8 cellular contexts compared by ENCODE assay signal in genomic region chr22:38868886-38869381, GRCh38. TPM values are rescaled to one million over a fixed set of nuclear protein-coding genes. Genes with fewer than 3 reads are reported as not detected.
DNase-seq lines count a peak whose midpoint lies in the region; ATAC-seq and TF ChIP-seq lines count a peak whose summit lies in the region.

No MANE protein-coding gene starts in this region.

- H3K23ac ChIP-seq in trophoblast cell (ENCODE audit: low read length) = no peak overlapping the region

- H3K4me2 ChIP-seq in trophoblast cell (ENCODE audit: low read length) = no peak overlapping the region

- H2AFZ ChIP-seq in trophoblast cell (ENCODE audit: insufficient read depth, low read length, poor library complexity) = no peak overlapping the region

- H3K36me3 ChIP-seq in SJSA1 = peaks cover 36% of the 10 kb centered on the region
- peaks cover 4 to 11% of the 10 kb centered on the region in 2 experiments for H3K36me3 ChIP-seq in trophoblast cell (ENCODE audit: control insufficient read depth in 1 of 2, insufficient read depth in 2 of 2, low read length in 2 of 2)
- H3K36me3 ChIP-seq in upper lobe of left lung = peaks cover 5 to 45% (median 22%) of the 10 kb centered on the region in 4 donors

- no peak overlapping the region for H4K12ac ChIP-seq in trophoblast cell (ENCODE audit: low read depth, low read length)

- no peak for TF ChIP-seq POLR2A in upper lobe of left lung (IDR thresholded peaks at IDR 0.05)

- H4K8ac ChIP-seq in trophoblast cell (ENCODE audit: low read depth, low read length) = no peak overlapping the region

- no peak overlapping the region for H3K9ac ChIP-seq in trophoblast cell (ENCODE audit: low read length)

- H3K27ac ChIP-seq in SJSA1 = no peak overlapping the region
- no peak overlapping the region for H3K27ac ChIP-seq in trophoblast cell (ENCODE audit: low read depth, low read length)
- H3K27ac ChIP-seq in upper lobe of left lung = no peak overlapping the region

- peaks cover 8% of the 10 kb centered on the region for H3K79me1 ChIP-seq in trophoblast cell (ENCODE audit: low read length)

- WGBS in trophoblast cell (ENCODE audit: extremely low coverage, insufficient coverage, insufficient read length) = no CpG with 5 or more reads among the region's 8 CpGs
- WGBS in upper lobe of left lung, 2 donors = 11 to 19% methylated on average over 5 to 6 of the region's 8 CpGs

- H3K4me1 ChIP-seq in SJSA1 (replicated peaks) (peaks cover 16% of the 10 kb centered on the region), trophoblast cell (ENCODE audit: control insufficient read depth in 1 of 2, insufficient read depth in 2 of 2, low read length in 2 of 2) (peaks cover 0 to 1% of the 10 kb centered on the region in 2 experiments), upper lobe of left lung (peaks cover 49 to 59% (median 56%) of the 10 kb centered on the region in 4 donors)

- H3K4me3 ChIP-seq in SJSA1 (no peak overlapping the region), trophoblast cell (ENCODE audit: low read depth, low read length) (no peak overlapping the region), upper lobe of left lung (no peak overlapping the region)

- H2BK5ac ChIP-seq in trophoblast cell (ENCODE audit: low read depth, low read length, poor library complexity) = no peak overlapping the region

- H3K27me3 ChIP-seq in SJSA1 (replicated peaks) = no peaks in the 10 kb centered on the region; the same call in 1 of the 2 replicates
- no peaks in the 10 kb centered on the region for H3K27me3 ChIP-seq in trophoblast cell (ENCODE audit: insufficient read depth, low read length)
- no peaks in the 10 kb centered on the region for H3K27me3 ChIP-seq in upper lobe of left lung

- DNase-seq in COLO829 (ENCODE audit: low spot score) (peak; percentile 81), HT1080 (ENCODE audit: low read depth) (peak; percentile 54), SJSA1 (ENCODE audit: low read depth in 1 of 2, low spot score in 2 of 2) (peak; percentile 51 to 81), glomerular endothelial cell (ENCODE audit: extremely low read depth, low read depth, low spot score) (peak; percentile 25), trophoblast cell (peak; percentile 56 to 84), upper lobe of left lung (peak; percentile 79)
- peak; percentile 85 for DNase-seq in activated naive CD4-positive, alpha-beta T cell treated with Interleukin-2 at 50 U/mL for 16 hours

- H3K9me3 ChIP-seq in SJSA1 (replicated peaks) = no peaks in the 10 kb centered on the region
- no peaks in the 10 kb centered on the region for H3K9me3 ChIP-seq in trophoblast cell (ENCODE audit: insufficient read depth, low read depth, low read length)
- no peaks in the 10 kb centered on the region for H3K9me3 ChIP-seq in upper lobe of left lung

- no peak overlapping the region for H3K4ac ChIP-seq in trophoblast cell (ENCODE audit: low read depth, low read length)

- ATAC-seq in upper lobe of left lung (ENCODE audit: low FRiP score in 2 of 2) (peak; percentile 42 to 61), GM19467 (IDR thresholded peaks at IDR 0.05; ENCODE audit: unreplicated experiment) (no peak)

- no peak for TF ChIP-seq EP300 in upper lobe of left lung (IDR thresholded peaks at IDR 0.05)

- H3K18ac ChIP-seq in trophoblast cell (ENCODE audit: low read length) = no peak overlapping the region

- no peak overlapping the region for H4K91ac ChIP-seq in trophoblast cell (ENCODE audit: low read depth, low read length)

- H3K79me2 ChIP-seq in trophoblast cell (ENCODE audit: control insufficient read depth, insufficient read depth, low read length, poor library complexity) = peaks cover 6% of the 10 kb centered on the region

- no peak overlapping the region for H2BK12ac ChIP-seq in trophoblast cell (ENCODE audit: low read length)

- H3K14ac ChIP-seq in trophoblast cell (ENCODE audit: low read length) = no peak overlapping the region

- H2BK120ac ChIP-seq in trophoblast cell (ENCODE audit: insufficient read depth, low read length, poor library complexity) = no peak overlapping the region

- peak; percentile 83 to 91 (median 86) for TF ChIP-seq CTCF in upper lobe of left lung (IDR thresholded peaks at IDR 0.05)

- no peak overlapping the region for H2AK5ac ChIP-seq in trophoblast cell (ENCODE audit: low read length)

RNA-seq across cellular contexts. Expression of gene CBX6, which starts 3.1 kb away (rescaled TPM):
- total RNA-seq in HT1080 (2014; rRNA removed; shearing (Covaris generic)) = 38.3 and 46.7 TPM in 2 replicates
- 30.0 and 30.6 TPM in 2 replicates for polyA plus RNA-seq in HT1080 (2015; cell fraction: cytosol; rRNA removed)
- 59.3 and 61.2 TPM in 2 replicates for polyA plus RNA-seq in HT1080 (2015; cell fraction: nucleus; rRNA removed)
- 22.6 and 28.5 TPM in 2 replicates for total RNA-seq in SJSA1 (2014; rRNA removed; shearing (Covaris generic))
- total RNA-seq in glomerular endothelial cell (49.6 and 50.9 TPM in 2 replicates), upper lobe of left lung (10 to 100 TPM; 30.4 to 74.9 (median 45.4) TPM)
- 5.0 and 5.3 TPM in 2 replicates for polyA plus RNA-seq in trophoblast cell (2013)

RNA-seq across cellular contexts. Expression of gene NPTXR, which starts 25.1 kb away (rescaled TPM):
- total RNA-seq in HT1080 (2014; rRNA removed; shearing (Covaris generic)) = 2.6 and 2.9 TPM in 2 replicates
- polyA plus RNA-seq in HT1080 (2015; cell fraction: cytosol; rRNA removed) = 7.7 and 8.3 TPM in 2 replicates
- 11.8 and 13.4 TPM in 2 replicates for polyA plus RNA-seq in HT1080 (2015; cell fraction: nucleus; rRNA removed)
- total RNA-seq in SJSA1 (2014; rRNA removed; shearing (Covaris generic)) = 2.1 and 2.2 TPM in 2 replicates
- 1.1 and 3.7 TPM in 2 replicates for total RNA-seq in glomerular endothelial cell
- 0.44 and 0.51 TPM in 2 replicates for polyA plus RNA-seq in trophoblast cell (2013)
- total RNA-seq in upper lobe of left lung = 1 to 10 TPM in 5 of 6 donors, not detected in 1; 1.4 to 6.6 (median 3.0) TPM

Comparison
In these comparisons a context has a peak if more than half of its experiments do, and no peak if none do; other contexts are left out.
1. DNase-seq: peak in every context shown above with its lines; median percentile 85 in activated naive CD4-positive, alpha-beta T cell treated with Interleukin-2 at 50 U/mL for 16 hours; 81 in COLO829; 79 in upper lobe of left lung; 70 in trophoblast cell; 66 in SJSA1; 54 in HT1080; 25 in glomerular endothelial cell.